8 cellular contexts compared by ENCODE assay signal in genomic region chr17:45320931-45321461, GRCh38. TPM values are rescaled to one million over a fixed set of nuclear protein-coding genes. Genes with fewer than 3 reads are reported as not detected.
DNase-seq lines count a peak whose midpoint lies in the region; TF ChIP-seq lines count a peak whose summit lies in the region.

No MANE protein-coding gene starts in this region.

- no peak overlapping the region for H2BK15ac ChIP-seq in mesendoderm (replicated peaks; ENCODE audit: low read depth)

- H3K79me1 ChIP-seq in mesendoderm (ENCODE audit: low read length): peaks cover 3% of the 10 kb centered on the region

- H3K23ac ChIP-seq in mesendoderm (ENCODE audit: low read length): no peak overlapping the region

- H4K5ac ChIP-seq in mesendoderm (ENCODE audit: low read length): no peak overlapping the region

- H2BK5ac ChIP-seq in mesendoderm (ENCODE audit: low read length): no peak overlapping the region

- H3K27me3 ChIP-seq in mesendoderm (ENCODE audit: insufficient read depth, low read length, poor library complexity): no peaks in the 10 kb centered on the region
- no peaks in the 10 kb centered on the region for H3K27me3 ChIP-seq in effector memory CD4-positive, alpha-beta T cell (replicated peaks; ENCODE audit: control insufficient read depth, insufficient read depth, low read length, poor library complexity, severe bottlenecking)
- 0 out of 2 replicates have a peak, but pooled peaks cover under 1% of the 10 kb centered on the region for H3K27me3 ChIP-seq in HAP-1 (ENCODE audit: low read depth)

- H3K4me2 ChIP-seq in mesendoderm (ENCODE audit: low read length): no peak overlapping the region

- no peak overlapping the region for H4K8ac ChIP-seq in mesendoderm (ENCODE audit: low read depth, low read length)

- H3K36me3 ChIP-seq in mesendoderm (ENCODE audit: control insufficient read depth, insufficient read depth, low read length) (no peaks in the 10 kb centered on the region), HAP-1 (replicated peaks) (no peaks in the 10 kb centered on the region)
- H3K36me3 ChIP-seq in effector memory CD4-positive, alpha-beta T cell (ENCODE audit: control insufficient read depth, insufficient read depth, low read length): no peaks in the 10 kb centered on the region

- no peak for TF ChIP-seq CTCF in AG09309 (IDR thresholded peaks at IDR 0.05; ENCODE audit: control insufficient read depth, insufficient read depth, low read depth, low read length, missing control alignments)
- TF ChIP-seq CTCF in astrocyte of the spinal cord (IDR thresholded peaks at IDR 0.05; ENCODE audit: low read depth, low read length): no peak

- H3K4ac ChIP-seq in mesendoderm (ENCODE audit: low read depth, low read length): no peak overlapping the region

- H3K18ac ChIP-seq in mesendoderm (ENCODE audit: low read length): no peak overlapping the region

- no peak overlapping the region for H2AK5ac ChIP-seq in mesendoderm (ENCODE audit: low read length)

- H3K79me2 ChIP-seq in mesendoderm (ENCODE audit: control insufficient read depth, insufficient read depth, low read length): no peaks in the 10 kb centered on the region

- in situ Hi-C loops in astrocyte of the spinal cord (cut with HindIII; ENCODE audit: low sequenced_read_pairs) (no loop called here), HAP-1 (cut with MboI; ENCODE audit: low sequenced_read_pairs) (no loop called here)

- no peak overlapping the region for H3K9ac ChIP-seq in mesendoderm (ENCODE audit: low read length)

- H2BK120ac ChIP-seq in mesendoderm (ENCODE audit: low read depth, low read length): no peak overlapping the region

- H3K4me3 ChIP-seq in AG09309 (ENCODE audit: control insufficient read depth, low read depth, low read length) (no peak overlapping the region), astrocyte of the spinal cord (ENCODE audit: low read depth, low read length) (no peak overlapping the region), mesendoderm (ENCODE audit: low read length) (no peak overlapping the region), HAP-1 (no peak overlapping the region)
- H3K4me3 ChIP-seq in effector memory CD4-positive, alpha-beta T cell (ENCODE audit: insufficient read depth, low read depth, low read length, poor library complexity, severe bottlenecking): no peak overlapping the region

- H3K4me1 ChIP-seq in mesendoderm (ENCODE audit: control insufficient read depth, low read depth, low read length) (no peaks in the 10 kb centered on the region), HAP-1 (no peaks in the 10 kb centered on the region; the same call in 1 of the 2 replicates)
- peaks cover 39% of the 10 kb centered on the region for H3K4me1 ChIP-seq in effector memory CD4-positive, alpha-beta T cell (ENCODE audit: control insufficient read depth, insufficient read depth, low read length, poor library complexity, severe bottlenecking)

- no peaks in the 10 kb centered on the region for H3K9me3 ChIP-seq in effector memory CD4-positive, alpha-beta T cell (ENCODE audit: control insufficient read depth, low read length)
- H3K9me3 ChIP-seq in HAP-1: no peaks in the 10 kb centered on the region

- no CpG with 5 or more reads among the region's 1 CpG for WGBS in mesendoderm (ENCODE audit: extremely low coverage, insufficient coverage, low lambda C conversion rate)

- H3K27ac ChIP-seq in mesendoderm (ENCODE audit: low read depth, low read length): no peak overlapping the region
- no peak overlapping the region for H3K27ac ChIP-seq in effector memory CD4-positive, alpha-beta T cell (ENCODE audit: insufficient read depth, low read length, poor library complexity, severe bottlenecking)

- DNase-seq in AG09309 (ENCODE audit: low read depth) (peak; percentile 98), HT-29 (ENCODE audit: low spot score) (peak; percentile 88), astrocyte of the spinal cord (ENCODE audit: low read depth, low spot score) (peak; percentile 98), mesendoderm (peak; percentile 73), HAP-1 (ENCODE audit: low spot score in 2 of 2) (no peak), C1 segment of cervical spinal cord (lab: John Stamatoyannopoulos, UW) (no peak)
- no peak for DNase-seq in effector memory CD4-positive, alpha-beta T cell
- DNase-seq in stimulated activated CD8-positive, alpha-beta memory T cell treated with anti-CD3 and anti-CD28 coated beads, Interleukin-4, amount 100 ng/mL, for 48 hours: no peak

- H3K56ac ChIP-seq in mesendoderm (ENCODE audit: low read length): peak overlapping the region; percentile 36

RNA-seq across cellular contexts. Expression of gene MAP3K14, which starts 4.2 kb away (rescaled TPM):
- 5.9 and 6.2 TPM in 2 replicates for total RNA-seq in HT-29 (2014; rRNA removed; shearing (Covaris generic))
- polyA plus RNA-seq in mesendoderm (2013, experiment 1 of 2): 1.6 TPM
- polyA plus RNA-seq in mesendoderm (2013, experiment 2 of 2): 2.0 TPM

RNA-seq across cellular contexts. Expression of gene SPATA32, which starts 59.1 kb away (rescaled TPM):
- total RNA-seq in HT-29 (2014; rRNA removed; shearing (Covaris generic)): not detected in 2 replicates
- not detected for polyA plus RNA-seq in mesendoderm (2013, experiment 1 of 2)
- polyA plus RNA-seq in mesendoderm (2013, experiment 2 of 2): not detected

Comparison
In these comparisons a context has a peak if more than half of its experiments do, and no peak if none do; other contexts are left out.
1. DNase-seq: peak in AG09309 (single experiment), HT-29 (single experiment), astrocyte of the spinal cord (single experiment) and mesendoderm (single experiment); none in effector memory CD4-positive, alpha-beta T cell (0 of 3), HAP-1 (0 of 2), C1 segment of cervical spinal cord (0 of 14) and stimulated activated CD8-positive, alpha-beta memory T cell treated with anti-CD3 and anti-CD28 coated beads, Interleukin-4, amount 100 ng/mL, for 48 hours (single experiment).